16 cellular contexts compared by ENCODE assay signal in genomic region chr11:9752091-9752490, GRCh38.
DNase-seq lines count a peak whose midpoint lies in the region; ATAC-seq and TF ChIP-seq lines count a peak whose summit lies in the region.
"Had no signal": no experiment of that assay in that cellular context is flagged by ENCODE, and none has a peak within 500 bp of the region (broad histone marks: within the 10 kb centered on the region; RNA-seq: fewer than 3 reads in every experiment).

No MANE protein-coding gene starts in this region.

- in situ Hi-C loops in astrocyte of the spinal cord (cut with HindIII; ENCODE audit: low sequenced_read_pairs) (no loop called here), KBM-7 (cut with MboI; ENCODE audit: low pct_unique_long_range_greater_than_20kb, low sequenced_read_pairs) (loop anchor here (25.0 kb wide), 2 partner anchors 210 to 560 kb away; partner anchors contain the start of gene ADM)

- no peak overlapping the region for H3K4me3 ChIP-seq in MG63
- H3K4me3 ChIP-seq in astrocyte of the spinal cord (ENCODE audit: low read depth, low read length), result no peak overlapping the region
- H3K4me3 ChIP-seq: SK-N-MC, uterus had no signal

- no peaks in the 10 kb centered on the region for H3K27me3 ChIP-seq in MG63
- H3K27me3 ChIP-seq: uterus had no signal

- no peak for ATAC-seq in HG02870 (IDR thresholded peaks at IDR 0.05; ENCODE audit: unreplicated experiment)
- ATAC-seq in HG03108 (IDR thresholded peaks at IDR 0.05; ENCODE audit: unreplicated experiment), result no peak

- DNase-seq in ELR (ENCODE audit: low read depth) (peak; percentile 52), MG63 (peak; percentile 21), astrocyte of the spinal cord (ENCODE audit: low read depth, low spot score) (peak; percentile 21), iris pigment epithelial cell (ENCODE audit: low read depth) (peak; percentile 82), KBM-7 (no peak), NCI-H2029 treated with DMSO at 0.1 percent for 48 hours (lab: John Stamatoyannopoulos, UW) (no peak)
- DNase-seq: activated CD4-positive, CD25-positive, alpha-beta regulatory T cell; glutamatergic neuron; left cardiac atrium; naive B cell; NCI-H1694 treated with DMSO at 0.1 percent for 48 hours; stimulated activated CD4-positive, alpha-beta T cell treated with anti-CD3 and anti-CD28 coated beads, Interleukin-2, amount 100 ng/mL, for 48 hours; uterus had no signal

- no peak for TF ChIP-seq CTCF in astrocyte of the spinal cord (IDR thresholded peaks at IDR 0.05; ENCODE audit: low read depth, low read length)

- H3K9me3 ChIP-seq in MG63, result no peaks in the 10 kb centered on the region
- H3K9me3 ChIP-seq: uterus had no signal

- H3K36me3 ChIP-seq in MG63, result peaks cover 26% of the 10 kb centered on the region
- H3K36me3 ChIP-seq: uterus had no signal

Comparison
In these comparisons a context has a peak if more than half of its experiments do, and no peak if none do; other contexts are left out.
1. DNase-seq: peak in ELR (single experiment), MG63 (single experiment), astrocyte of the spinal cord (single experiment) and iris pigment epithelial cell (single experiment); none in KBM-7 (single experiment) and NCI-H2029 treated with DMSO at 0.1 percent for 48 hours (single experiment).